ENCODE assay signal across 8 cellular contexts in genomic region chr6:111258615-111259088, GRCh38.
A peak's percentile ranks its signal among the peaks of the same experiment; 100 is the strongest.
DNase-seq lines count a peak whose midpoint lies in the region; ATAC-seq and TF ChIP-seq lines count a peak whose summit lies in the region.

No MANE protein-coding gene starts in this region.

- H3K9me3 ChIP-seq in adipocyte (ENCODE audit: control insufficient read depth, low read length): no peaks in the 10 kb centered on the region

- no peak for TF ChIP-seq POLR2A in erythroblast (IDR thresholded peaks at IDR 0.05; ENCODE audit: low read length)

- peaks cover 6% of the 10 kb centered on the region for H3K36me3 Mint-ChIP-seq in stimulated activated naive CD8-positive, alpha-beta T cell treated with anti-CD3 and anti-CD28 coated beads, Interleukin-15, Interleukin-2, amounts not matched to agents 100 ng/mL and 50 ng/mL, for 24 hours (ENCODE audit: low read depth)
- peaks cover under 1% of the 10 kb centered on the region for H3K36me3 Mint-ChIP-seq in memory B cell

- H3K9ac ChIP-seq in adipocyte (ENCODE audit: low read length): peak overlapping the region; percentile 74

- no peaks in the 10 kb centered on the region for H3K36me3 ChIP-seq in adipocyte (ENCODE audit: control insufficient read depth, insufficient read depth, low read length, severe bottlenecking)

- DNase-seq in stimulated activated naive CD8-positive, alpha-beta T cell treated with anti-CD3 and anti-CD28 coated beads, Interleukin-15, Interleukin-2, amounts not matched to agents 100 U/mL and 50 U/mL, for 24 hours: no peak
- DNase-seq in adipocyte (ENCODE audit: low read depth): no peak
- DNase-seq in memory B cell (ENCODE audit: low spot score in 2 of 2): no peak
- DNase-seq in NCI-H187 treated with DMSO at 0.1 percent for 48 hours (lab: John Stamatoyannopoulos, UW): no peak
- no peak for DNase-seq in erythroblast (lab: John Stamatoyannopoulos, UW)
- DNase-seq in NCI-H1105 (lab: John Stamatoyannopoulos, UW): no peak

- peak overlapping the region; percentile 86 for H3K4me3 Mint-ChIP-seq in stimulated activated naive CD8-positive, alpha-beta T cell treated with anti-CD3 and anti-CD28 coated beads, Interleukin-15, Interleukin-2, amounts not matched to agents 100 ng/mL and 50 ng/mL, for 24 hours
- peak overlapping the region; percentile 77 for H3K4me3 Mint-ChIP-seq in memory B cell

- no peaks in the 10 kb centered on the region for H3K27me3 ChIP-seq in adipocyte (replicated peaks; ENCODE audit: control insufficient read depth, insufficient read depth, low read length)

- peaks cover 9% of the 10 kb centered on the region for H3K27me3 Mint-ChIP-seq in stimulated activated naive CD8-positive, alpha-beta T cell treated with anti-CD3 and anti-CD28 coated beads, Interleukin-15, Interleukin-2, amounts not matched to agents 100 ng/mL and 50 ng/mL, for 24 hours
- peaks cover 5% of the 10 kb centered on the region for H3K27me3 Mint-ChIP-seq in memory B cell

- peaks cover 16% of the 10 kb centered on the region for H3K4me1 ChIP-seq in adipocyte (ENCODE audit: control insufficient read depth, insufficient read depth, low read length)

- no peaks in the 10 kb centered on the region for H3K9me3 Mint-ChIP-seq in stimulated activated naive CD8-positive, alpha-beta T cell treated with anti-CD3 and anti-CD28 coated beads, Interleukin-15, Interleukin-2, amounts not matched to agents 100 ng/mL and 50 ng/mL, for 24 hours
- H3K9me3 Mint-ChIP-seq in memory B cell: no peaks in the 10 kb centered on the region

- peak overlapping the region; percentile 89 for H3K27ac Mint-ChIP-seq in stimulated activated naive CD8-positive, alpha-beta T cell treated with anti-CD3 and anti-CD28 coated beads, Interleukin-15, Interleukin-2, amounts not matched to agents 100 ng/mL and 50 ng/mL, for 24 hours
- peak overlapping the region; percentile 86 for H3K27ac Mint-ChIP-seq in memory B cell

- peaks cover 34% of the 10 kb centered on the region for H3K4me1 Mint-ChIP-seq in stimulated activated naive CD8-positive, alpha-beta T cell treated with anti-CD3 and anti-CD28 coated beads, Interleukin-15, Interleukin-2, amounts not matched to agents 100 ng/mL and 50 ng/mL, for 24 hours (ENCODE audit: low read depth)
- peaks cover 11% of the 10 kb centered on the region for H3K4me1 Mint-ChIP-seq in memory B cell

- H3K4me3 ChIP-seq in adipocyte (ENCODE audit: low read length): peak overlapping the region; percentile 94

- no peak for ATAC-seq in stimulated activated naive CD8-positive, alpha-beta T cell treated with anti-CD3 and anti-CD28 coated beads, Interleukin-15, Interleukin-2, amounts not matched to agents 100 U/mL and 50 U/mL, for 24 hours
- ATAC-seq in memory B cell (ENCODE audit: low read depth): peak; percentile 16
- ATAC-seq in HG03521 (IDR thresholded peaks at IDR 0.05; ENCODE audit: unreplicated experiment): no peak
